In the genomic region with DNA sequence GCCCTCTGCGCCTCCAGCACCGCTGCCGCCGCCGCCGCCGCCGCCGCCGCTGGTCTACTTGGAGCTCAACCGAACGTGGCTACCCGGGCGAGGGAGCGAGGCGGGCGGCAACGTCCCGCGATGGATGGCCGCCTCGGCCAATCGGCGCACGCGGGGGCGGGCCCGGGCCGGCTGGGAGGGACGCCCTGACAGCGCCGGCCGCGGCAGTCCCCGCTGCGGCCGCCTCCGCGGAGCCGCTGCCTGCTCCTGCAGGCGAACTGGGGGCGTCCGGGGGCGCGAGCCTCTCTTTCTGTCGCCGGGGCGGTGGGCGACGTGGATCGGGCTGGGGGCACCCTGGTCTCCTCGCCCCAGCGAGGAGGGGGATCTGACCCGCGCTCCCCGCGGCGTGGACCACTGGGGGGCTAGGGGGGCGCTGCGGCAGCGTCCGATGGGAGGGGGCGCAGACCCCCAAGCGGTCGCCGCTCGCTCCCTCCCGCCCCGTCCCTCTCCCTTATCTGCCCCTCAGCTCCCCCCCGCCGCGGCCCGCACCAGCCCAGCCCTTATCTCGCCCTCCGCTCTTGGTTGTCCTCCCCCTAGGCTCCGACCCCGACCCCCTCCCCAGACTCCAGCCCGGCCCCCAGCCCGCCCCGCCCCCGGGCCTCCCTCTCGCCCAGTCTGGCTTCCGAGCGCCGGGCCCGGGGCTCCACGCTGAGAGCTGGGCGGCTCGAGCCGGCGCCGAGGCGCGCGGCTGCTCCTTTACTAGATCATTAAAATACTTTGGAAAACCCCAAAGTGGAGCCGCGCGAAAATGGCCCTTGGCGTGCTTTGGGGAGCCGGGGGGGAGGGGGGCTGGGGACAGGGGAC, we compare ENCODE assay signal across 8 cellular contexts. TPM values are rescaled to one million over a fixed set of nuclear protein-coding genes. Genes with fewer than 3 reads are reported as not detected.
DNase-seq lines count a peak whose midpoint lies in the region; ATAC-seq and TF ChIP-seq lines count a peak whose summit lies in the region.

A gene (minus strand): TSS at position 56 of the 843 bp plus-strand sequence.

- intact Hi-C loops in HCT116 (cut with micrococcal nuclease), result loop anchor here (1.0 to 10.0 kb wide), 5 partner anchors 82 to 544 kb away; a partner anchor contains a TSS
- intact Hi-C loops in testis (cut with DNase I; ENCODE audit: low total_unique reads), result loop anchor here (2.0 to 10.0 kb wide), 3 partner anchors 82 to 282 kb away; no protein-coding TSS in a partner anchor

- CTCF ChIA-PET in HCT116 (lab: Charles Lee), result interaction anchor here (0.6 to 1.3 kb wide), 8 partner anchors 8 to 493 kb away, joined by 3 to 18 read pairs (median 4); no protein-coding TSS in a partner anchor

- RAD21 ChIA-PET in HCT116 (lab: Charles Lee; ENCODE audit: low non-redundant PET in 1 of 2, low total read pairs in 2 of 2, uncharacterized antibody in 2 of 2, unreplicated experiment in 2 of 2), result interaction anchor here (0.6 to 2.3 kb wide), 5 partner anchors 10 to 83 kb away, joined by 3 to 9 read pairs (median 3); no protein-coding TSS in a partner anchor

- peaks cover 5 to 6% of the 10 kb centered on the region in 2 experiments; a peak in 3 of 4 replicates for H3K36me3 ChIP-seq in HCT116 (ENCODE audit: control insufficient read depth in 1 of 2, insufficient read depth in 2 of 2, low read length in 2 of 2)
- H3K36me3 ChIP-seq in SK-N-MC (ENCODE audit: insufficient read depth, low read length), result peaks cover 27% of the 10 kb centered on the region
- peaks cover 7% of the 10 kb centered on the region for H3K36me3 ChIP-seq in osteoblast (ENCODE audit: insufficient read depth, low read length)
- no peaks in the 10 kb centered on the region for H3K36me3 ChIP-seq in testis (ENCODE audit: low read depth, missing control alignments)

- H3K9ac ChIP-seq in HCT116 (ENCODE audit: low read length) (peak within 1 kb of the TSS; percentile 57), SK-N-MC (ENCODE audit: insufficient read length) (peak within 1 kb of the TSS; percentile 84)

- H3K4me2 ChIP-seq in HCT116 (ENCODE audit: low read length) (peak within 1 kb of the TSS; percentile 99), osteoblast (ENCODE audit: insufficient read depth, low read length) (peak within 1 kb of the TSS; percentile 92)

- H3K9me2 ChIP-seq in HCT116 (ENCODE audit: insufficient read depth), result no peaks in the 10 kb centered on the region

- H2AFZ ChIP-seq in HCT116 (ENCODE audit: low read depth, low read length, poor library complexity, severe bottlenecking), result peak within 1 kb of the TSS; percentile 91
- H2AFZ ChIP-seq in osteoblast (ENCODE audit: low read length), result peak within 1 kb of the TSS; percentile 90

- no TSS peak for BruUV-seq in HCT116 (replicated peaks; lab: Mats Ljungman, UMichigan)

- H3K79me2 ChIP-seq in HCT116 (ENCODE audit: insufficient read depth, low read length) (no peaks in the 10 kb centered on the region), osteoblast (ENCODE audit: insufficient read depth, low read length) (peaks cover 29% of the 10 kb centered on the region)

- H4K20me1 ChIP-seq in HCT116 (ENCODE audit: insufficient read depth) (no peaks in the 10 kb centered on the region), osteoblast (ENCODE audit: insufficient read depth, low read length) (peaks cover 14% of the 10 kb centered on the region)

- H3K9me3 ChIP-seq in HCT116 (ENCODE audit: control insufficient read depth in 1 of 2, insufficient read depth in 1 of 2, low read depth in 1 of 2, low read length in 2 of 2) (no peaks in the 10 kb centered on the region), SK-N-MC (ENCODE audit: low read depth, low read length) (no peaks in the 10 kb centered on the region), osteoblast (ENCODE audit: low read depth, low read length) (no peaks in the 10 kb centered on the region), testis (no peaks in the 10 kb centered on the region)

- POLR2A ChIA-PET in HCT116 (lab: Charles Lee), result interaction anchor here (0.6 to 1.3 kb wide), 6 partner anchors 10 to 83 kb away, joined by 3 to 9 read pairs (median 6); no protein-coding TSS in a partner anchor

- 0 to 2% methylated on average over 14 to 51 of the region's 100 CpGs for WGBS in testis, 2 donors

- H3K27me3 ChIP-seq in HCT116 (ENCODE audit: insufficient read depth, low read length) (no peaks in the 10 kb centered on the region), osteoblast (ENCODE audit: insufficient read depth, low read length) (no peaks in the 10 kb centered on the region), testis (no peaks in the 10 kb centered on the region)

- H3K4me1 ChIP-seq in HCT116 (ENCODE audit: control insufficient read depth in 1 of 2, insufficient read depth in 2 of 2, low read length in 2 of 2) (peaks cover 30 to 41% of the 10 kb centered on the region in 2 experiments), osteoblast (ENCODE audit: insufficient read depth, low read length) (peaks cover 40% of the 10 kb centered on the region), testis (peaks cover 54% of the 10 kb centered on the region)

- DNase-seq in GDM1 (lab: John Stamatoyannopoulos, UW) (peak; percentile 94), HCT116 (ENCODE audit: low read depth, low spot score) (peak; percentile 75), MV-4-11 (lab: John Stamatoyannopoulos, UW) (peak; percentile 80), SK-N-MC (ENCODE audit: low read depth, low spot score) (no peak), globus pallidus (ENCODE audit: low spot score) (peak; percentile 93), osteoblast (ENCODE audit: insufficient read length, low spot score, missing footprints) (peak; percentile 100), testis (peak; percentile 92)
- peak; percentile 93 for DNase-seq in activated naive CD4-positive, alpha-beta T cell treated with anti-CD3 and anti-CD28 coated beads, Interleukin-2, amount 50 U/mL, for 16 hours

- TF ChIP-seq POLR2A in HCT116 (IDR thresholded peaks at IDR 0.05; ENCODE audit: borderline replicate concordance, extremely low read depth, insufficient read depth, insufficient read length) (peak; percentile 31), testis (IDR thresholded peaks at IDR 0.05) (peak; percentile 76)

- H3K4me3 ChIP-seq in HCT116 (replicated peaks in 1 of 2; ENCODE audit: low read depth in 1 of 2, low read length in 2 of 2) (peak within 1 kb of the TSS; percentile 63 to 70), SK-N-MC (peak within 1 kb of the TSS; percentile 93), osteoblast (ENCODE audit: insufficient read depth, low read length) (peak within 1 kb of the TSS; percentile 80), testis (peak within 1 kb of the TSS; percentile 65 to 87)

- TF ChIP-seq RAD21 in HCT116 (IDR thresholded peaks at IDR 0.05; ENCODE audit: low read depth), result no peak

- TF ChIP-seq CTCF in HCT116 (IDR thresholded peaks at IDR 0.05 in 2 of 3, conservative IDR thresholded peaks at IDR 0.05 in 1 of 3; ENCODE audit: borderline replicate concordance in 1 of 3, insufficient read depth in 1 of 3, low read depth in 2 of 3, low read length in 2 of 3), result no peak
- TF ChIP-seq CTCF in osteoblast (IDR thresholded peaks at IDR 0.05; ENCODE audit: extremely low read depth, low read depth, low read length), result no peak
- TF ChIP-seq CTCF in testis (IDR thresholded peaks at IDR 0.05), result no peak

- H3K27ac ChIP-seq in HCT116 (ENCODE audit: low read depth, low read length) (peak within 1 kb of the TSS; percentile 87), SK-N-MC (peak within 1 kb of the TSS; percentile 90), osteoblast (ENCODE audit: low read depth, low read length) (peak within 1 kb of the TSS; percentile 24), testis (peak within 1 kb of the TSS; percentile 85 to 87)

- peak; percentile 92 for ATAC-seq in HCT116

TF ChIP-seq in HCT116, 20 proteins besides CTCF, POLR2A, EP300 and RAD21 (continues in another document):
- TF ChIP-seq, protein P1, sequence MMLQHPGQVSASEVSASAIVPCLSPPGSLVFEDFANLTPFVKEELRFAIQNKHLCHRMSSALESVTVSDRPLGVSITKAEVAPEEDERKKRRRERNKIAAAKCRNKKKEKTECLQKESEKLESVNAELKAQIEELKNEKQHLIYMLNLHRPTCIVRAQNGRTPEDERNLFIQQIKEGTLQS (IDR thresholded peaks at IDR 0.05), result no peak
- no peak for TF ChIP-seq CEBPB (IDR thresholded peaks at IDR 0.05; ENCODE audit: low read depth)
- TF ChIP-seq FOSL1 (IDR thresholded peaks at IDR 0.05; ENCODE audit: low read depth), result no peak
- 0 out of 2 replicates have a peak, but pooled peaks have one; percentile 9 for TF ChIP-seq SIN3A (IDR thresholded peaks at IDR 0.05; ENCODE audit: low read depth)
- TF ChIP-seq ZNF274 (IDR thresholded peaks at IDR 0.05; ENCODE audit: low read depth, low read length), result no peak
- TF ChIP-seq, protein P2, sequence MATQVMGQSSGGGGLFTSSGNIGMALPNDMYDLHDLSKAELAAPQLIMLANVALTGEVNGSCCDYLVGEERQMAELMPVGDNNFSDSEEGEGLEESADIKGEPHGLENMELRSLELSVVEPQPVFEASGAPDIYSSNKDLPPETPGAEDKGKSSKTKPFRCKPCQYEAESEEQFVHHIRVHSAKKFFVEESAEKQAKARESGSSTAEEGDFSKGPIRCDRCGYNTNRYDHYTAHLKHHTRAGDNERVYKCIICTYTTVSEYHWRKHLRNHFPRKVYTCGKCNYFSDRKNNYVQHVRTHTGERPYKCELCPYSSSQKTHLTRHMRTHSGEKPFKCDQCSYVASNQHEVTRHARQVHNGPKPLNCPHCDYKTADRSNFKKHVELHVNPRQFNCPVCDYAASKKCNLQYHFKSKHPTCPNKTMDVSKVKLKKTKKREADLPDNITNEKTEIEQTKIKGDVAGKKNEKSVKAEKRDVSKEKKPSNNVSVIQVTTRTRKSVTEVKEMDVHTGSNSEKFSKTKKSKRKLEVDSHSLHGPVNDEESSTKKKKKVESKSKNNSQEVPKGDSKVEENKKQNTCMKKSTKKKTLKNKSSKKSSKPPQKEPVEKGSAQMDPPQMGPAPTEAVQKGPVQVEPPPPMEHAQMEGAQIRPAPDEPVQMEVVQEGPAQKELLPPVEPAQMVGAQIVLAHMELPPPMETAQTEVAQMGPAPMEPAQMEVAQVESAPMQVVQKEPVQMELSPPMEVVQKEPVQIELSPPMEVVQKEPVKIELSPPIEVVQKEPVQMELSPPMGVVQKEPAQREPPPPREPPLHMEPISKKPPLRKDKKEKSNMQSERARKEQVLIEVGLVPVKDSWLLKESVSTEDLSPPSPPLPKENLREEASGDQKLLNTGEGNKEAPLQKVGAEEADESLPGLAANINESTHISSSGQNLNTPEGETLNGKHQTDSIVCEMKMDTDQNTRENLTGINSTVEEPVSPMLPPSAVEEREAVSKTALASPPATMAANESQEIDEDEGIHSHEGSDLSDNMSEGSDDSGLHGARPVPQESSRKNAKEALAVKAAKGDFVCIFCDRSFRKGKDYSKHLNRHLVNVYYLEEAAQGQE (IDR thresholded peaks at IDR 0.05; ENCODE audit: low read depth), result no peak
- no peak for TF ChIP-seq EZH2phosphoT487 (IDR thresholded peaks at IDR 0.05; ENCODE audit: borderline replicate concordance)
- no peak for TF ChIP-seq JUND (IDR thresholded peaks at IDR 0.05)
- no peak for TF ChIP-seq EGR1 (IDR thresholded peaks at IDR 0.05; ENCODE audit: low read depth)
- no peak for TF ChIP-seq EZH2 (IDR thresholded peaks at IDR 0.05)

RNA-seq across cellular contexts. Expression of the gene that starts here (rescaled TPM):
- total RNA-seq in HCT116 (2021; ENCODE audit: unreplicated experiment), result 37.5 TPM
- 19.1 and 23.8 TPM in 2 replicates for polyA plus RNA-seq in HCT116 (2012)
- 14.5 and 18.3 TPM in 2 replicates for total RNA-seq in osteoblast
- total RNA-seq in testis, result 10 to 100 TPM; 91.6 to 99.0 TPM
- polyA plus RNA-seq in testis (ENCODE audit: insufficient read depth, low read depth, low replicate concordance), result 88.8 TPM

Comparison
In these comparisons a context has a peak if more than half of its experiments do, and no peak if none do; other contexts are left out.
1. H3K27ac ChIP-seq: peak in every context shown above with its lines; median percentile 90 in SK-N-MC; 87 in HCT116; 86 in testis; 24 in osteoblast.